Comparison of ENCODE assay signal across 19 cellular contexts in genomic region chr12:133057446-133057845, GRCh38. TPM values are rescaled to one million over a fixed set of nuclear protein-coding genes. Genes with fewer than 3 reads are reported as not detected.
DNase-seq lines count a peak whose midpoint lies in the region; ATAC-seq and TF ChIP-seq lines count a peak whose summit lies in the region.
"Had no signal": no experiment of that assay in that cellular context is flagged by ENCODE, and none has a peak within 500 bp of the region (broad histone marks: within the 10 kb centered on the region; RNA-seq: fewer than 3 reads in every experiment).

No MANE protein-coding gene starts in this region.

- no peaks in the 10 kb centered on the region for H3K4me1 Mint-ChIP-seq in activated CD4-positive, alpha-beta memory T cell treated with anti-CD3 and anti-CD28 coated beads for 36 hours (ENCODE audit: low read depth)
- no peaks in the 10 kb centered on the region for H3K4me1 Mint-ChIP-seq in activated CD4-positive, alpha-beta memory T cell treated with anti-CD3 and anti-CD28 coated beads, Interleukin-2, amount 10 ng/mL, durations not matched to agents 7 days and 5 days
- H3K4me1 Mint-ChIP-seq: nephron; stimulated activated memory B cell treated with anti-CD40 and anti-IgM and Interleukin-4, amounts not matched to agents 10 μg/mL and 1 μg/mL and 100 μg/mL, for 72 hours; WTC11 had no signal

- peaks cover 97% of the 10 kb centered on the region for H3K9me3 ChIP-seq in thoracic aorta

- H3K27ac ChIP-seq in thoracic aorta = no peak overlapping the region
- H3K27ac ChIP-seq: PC-9 had no signal

- H3K27ac Mint-ChIP-seq in activated CD4-positive, alpha-beta memory T cell treated with anti-CD3 and anti-CD28 coated beads for 36 hours = no peak overlapping the region
- no peak overlapping the region for H3K27ac Mint-ChIP-seq in activated CD4-positive, alpha-beta memory T cell treated with anti-CD3 and anti-CD28 coated beads, Interleukin-2, amount 10 ng/mL, durations not matched to agents 7 days and 5 days
- H3K27ac Mint-ChIP-seq: activated naive CD8-positive, alpha-beta T cell; nephron; stimulated activated memory B cell treated with anti-CD40 and anti-IgM and Interleukin-4, amounts not matched to agents 10 μg/mL and 1 μg/mL and 100 μg/mL, for 72 hours; WTC11 had no signal

- H3K4me1 ChIP-seq in thoracic aorta (ENCODE audit: control insufficient read depth in 1 of 2, low read depth in 2 of 2) = no peaks in the 10 kb centered on the region

- TF ChIP-seq CTCF in thoracic aorta (IDR thresholded peaks at IDR 0.05) = no peak

- H3K4me3 Mint-ChIP-seq in activated CD4-positive, alpha-beta memory T cell treated with anti-CD3 and anti-CD28 coated beads for 36 hours = peak overlapping the region; percentile 4
- H3K4me3 Mint-ChIP-seq in activated CD4-positive, alpha-beta memory T cell treated with anti-CD3 and anti-CD28 coated beads, Interleukin-2, amount 10 ng/mL, durations not matched to agents 7 days and 5 days = no peak overlapping the region
- H3K4me3 Mint-ChIP-seq: activated naive CD8-positive, alpha-beta T cell; stimulated activated memory B cell treated with anti-CD40 and anti-IgM and Interleukin-4, amounts not matched to agents 10 μg/mL and 1 μg/mL and 100 μg/mL, for 72 hours; WTC11 had no signal

- ATAC-seq in thoracic aorta (ENCODE audit: insufficient number of reproducible peaks, low FRiP score, low read depth) = no peak
- no peak for ATAC-seq in GM19397 (IDR thresholded peaks at IDR 0.05; ENCODE audit: unreplicated experiment)
- no peak for ATAC-seq in GM19395 (IDR thresholded peaks at IDR 0.05; ENCODE audit: unreplicated experiment)
- ATAC-seq: esophagus mucosa; left colon; sciatic nerve; stimulated activated memory B cell treated with anti-CD40 and anti-IgM and Interleukin-4, amounts not matched to agents 10 μg/mL and 1 μg/mL and 100 μg/mL, for 72 hours; WTC11 had no signal

- H3K36me3 ChIP-seq in thoracic aorta = peaks cover 40% of the 10 kb centered on the region

- intact Hi-C loops in activated CD4-positive, alpha-beta memory T cell treated with anti-CD3 and anti-CD28 coated beads for 36 hours (cut with micrococcal nuclease) = no loop called here

- H3K27me3 ChIP-seq in thoracic aorta (replicated peaks; ENCODE audit: insufficient read depth) = no peaks in the 10 kb centered on the region

- no peak for DNase-seq in activated CD4-positive, alpha-beta memory T cell treated with anti-CD3 and anti-CD28 coated beads for 36 hours
- no peak for DNase-seq in activated CD4-positive, alpha-beta memory T cell treated with anti-CD3 and anti-CD28 coated beads, Interleukin-2, amount 10 ng/mL, durations not matched to agents 7 days and 5 days
- DNase-seq in astrocyte of the hippocampus (ENCODE audit: low read depth, low spot score) = peak; percentile 6
- DNase-seq in iris pigment epithelial cell (ENCODE audit: low read depth) = peak; percentile 10
- no peak for DNase-seq in thoracic aorta (ENCODE audit: low spot score)
- no peak for DNase-seq in SIG-M5 treated with dmso at 0.1 percent for 504 hours (lab: John Stamatoyannopoulos, UW; ENCODE audit: unreplicated experiment)
- DNase-seq: central memory CD4-positive, alpha-beta T cell; left colon; NCI-H1436; NCI-H510A treated with DMSO at 0.1 percent for 48 hours; PC-9 had no signal

- CTCF ChIA-PET in activated CD4-positive, alpha-beta memory T cell treated with anti-CD3 and anti-CD28 coated beads for 36 hours (lab: Charles Lee) = no interaction called here
- CTCF ChIA-PET in activated CD4-positive, alpha-beta memory T cell treated with anti-CD3 and anti-CD28 coated beads, Interleukin-2, amount 10 ng/mL, durations not matched to agents 7 days and 5 days (lab: Charles Lee) = no interaction called here

- peaks cover 67% of the 10 kb centered on the region for H3K36me3 Mint-ChIP-seq in activated CD4-positive, alpha-beta memory T cell treated with anti-CD3 and anti-CD28 coated beads for 36 hours
- peaks cover 62% of the 10 kb centered on the region for H3K36me3 Mint-ChIP-seq in activated CD4-positive, alpha-beta memory T cell treated with anti-CD3 and anti-CD28 coated beads, Interleukin-2, amount 10 ng/mL, durations not matched to agents 7 days and 5 days (ENCODE audit: low read depth)

- POLR2A ChIA-PET in activated CD4-positive, alpha-beta memory T cell treated with anti-CD3 and anti-CD28 coated beads for 36 hours (lab: Charles Lee) = no interaction called here
- POLR2A ChIA-PET in activated CD4-positive, alpha-beta memory T cell treated with anti-CD3 and anti-CD28 coated beads, Interleukin-2, amount 10 ng/mL, durations not matched to agents 7 days and 5 days (lab: Charles Lee) = no interaction called here

- H3K4me3 ChIP-seq in thoracic aorta = peak overlapping the region; percentile 10
- H3K4me3 ChIP-seq: PC-9 had no signal

- H3K9me3 Mint-ChIP-seq in activated CD4-positive, alpha-beta memory T cell treated with anti-CD3 and anti-CD28 coated beads for 36 hours = peaks cover 75% of the 10 kb centered on the region
- H3K9me3 Mint-ChIP-seq in activated CD4-positive, alpha-beta memory T cell treated with anti-CD3 and anti-CD28 coated beads, Interleukin-2, amount 10 ng/mL, durations not matched to agents 7 days and 5 days = peaks cover 60% of the 10 kb centered on the region

- H3K27me3 Mint-ChIP-seq in activated CD4-positive, alpha-beta memory T cell treated with anti-CD3 and anti-CD28 coated beads for 36 hours = no peaks in the 10 kb centered on the region
- no peaks in the 10 kb centered on the region for H3K27me3 Mint-ChIP-seq in activated CD4-positive, alpha-beta memory T cell treated with anti-CD3 and anti-CD28 coated beads, Interleukin-2, amount 10 ng/mL, durations not matched to agents 7 days and 5 days
- H3K27me3 Mint-ChIP-seq: activated naive CD8-positive, alpha-beta T cell; stimulated activated memory B cell treated with anti-CD40 and anti-IgM and Interleukin-4, amounts not matched to agents 10 μg/mL and 1 μg/mL and 100 μg/mL, for 72 hours had no signal

RNA-seq across cellular contexts. Expression of gene ZNF84, which starts 20.1 kb away (rescaled TPM):
- total RNA-seq in activated CD4-positive, alpha-beta memory T cell treated with anti-CD3 and anti-CD28 coated beads for 36 hours = 10 to 100 TPM; 10.1 to 11.8 TPM
- total RNA-seq in activated CD4-positive, alpha-beta memory T cell treated with anti-CD3 and anti-CD28 coated beads, Interleukin-2, amount 10 ng/mL, durations not matched to agents 7 days and 5 days = 10 to 100 TPM; 17.4 to 17.5 TPM
- total RNA-seq in thoracic aorta = 10 to 100 TPM; 29.0 to 39.4 TPM

RNA-seq across cellular contexts. Expression of gene ZNF140, which starts 23.3 kb away (rescaled TPM):
- 10 to 100 TPM; 11.8 to 14.1 TPM for total RNA-seq in activated CD4-positive, alpha-beta memory T cell treated with anti-CD3 and anti-CD28 coated beads for 36 hours
- 10 to 100 TPM; 15.8 to 18.8 TPM for total RNA-seq in activated CD4-positive, alpha-beta memory T cell treated with anti-CD3 and anti-CD28 coated beads, Interleukin-2, amount 10 ng/mL, durations not matched to agents 7 days and 5 days
- 10 to 100 TPM in 1 of 2 donors, 1 to 10 TPM in 1; 5.0 to 16.2 TPM for total RNA-seq in thoracic aorta

Comparison
In these comparisons a context has a peak if more than half of its experiments do, and no peak if none do; other contexts are left out.
1. DNase-seq: peak in astrocyte of the hippocampus (single experiment) and iris pigment epithelial cell (single experiment); none in activated CD4-positive, alpha-beta memory T cell treated with anti-CD3 and anti-CD28 coated beads for 36 hours (single experiment), activated CD4-positive, alpha-beta memory T cell treated with anti-CD3 and anti-CD28 coated beads, Interleukin-2, amount 10 ng/mL, durations not matched to agents 7 days and 5 days (single experiment), thoracic aorta (single experiment) and SIG-M5 treated with dmso at 0.1 percent for 504 hours (single experiment).